In genomic region chr17:73900516-73900915, GRCh38 we compare ENCODE assay signal across 15 cellular contexts.
DNase-seq lines count a peak whose midpoint lies in the region; ATAC-seq and TF ChIP-seq lines count a peak whose summit lies in the region.
"Had no signal": no experiment of that assay in that cellular context is flagged by ENCODE, and none has a peak within 500 bp of the region (broad histone marks: within the 10 kb centered on the region; RNA-seq: fewer than 3 reads in every experiment).

No MANE protein-coding gene starts in this region.

- DNase-seq in WERI-Rb-1 (peak; percentile 3), islet precursor cell (peak; percentile 50), neural progenitor cell (ENCODE audit: low spot score) (peak; percentile 13), erythroblast (lab: John Stamatoyannopoulos, UW) (no peak)
- DNase-seq: COR-L47, DMS153, DMS79 treated with DMSO at 0.1 percent for 48 hours, EL, GOT3 had no signal

- peaks cover 23% of the 10 kb centered on the region for H3F3A ChIP-seq in neural progenitor cell (ENCODE audit: low read depth)

- H3K36me3 ChIP-seq in WERI-Rb-1: no peaks in the 10 kb centered on the region
- H3K36me3 ChIP-seq in neural progenitor cell: no peaks in the 10 kb centered on the region

- no peak for TF ChIP-seq POLR2A in erythroblast (IDR thresholded peaks at IDR 0.05; ENCODE audit: low read length)

- H3K4me1 Mint-ChIP-seq in neural progenitor cell: peaks cover 23% of the 10 kb centered on the region

- no peaks in the 10 kb centered on the region for H3K36me3 Mint-ChIP-seq in neural progenitor cell
- H3K36me3 Mint-ChIP-seq: CD8-positive, alpha-beta T cell had no signal

- H4K20me1 ChIP-seq in neural progenitor cell (ENCODE audit: low read depth): no peaks in the 10 kb centered on the region

- no peak overlapping the region for H3K9ac ChIP-seq in neural progenitor cell

- peaks cover 22% of the 10 kb centered on the region for H3K4me1 ChIP-seq in neural progenitor cell
- H3K4me1 ChIP-seq: A549 had no signal

- H3K27ac Mint-ChIP-seq in neural progenitor cell: no peak overlapping the region
- H3K27ac Mint-ChIP-seq: CD14-positive monocyte; CD8-positive, alpha-beta T cell had no signal

- H3K27me3 ChIP-seq in WERI-Rb-1 (ENCODE audit: insufficient read depth, low read depth, severe bottlenecking) (no peaks in the 10 kb centered on the region), neural progenitor cell (peaks cover 100% of the 10 kb centered on the region)

- H3K4me2 ChIP-seq in neural progenitor cell: no peak overlapping the region
- H3K4me2 ChIP-seq: A549 had no signal

- H3K79me2 ChIP-seq in neural progenitor cell (ENCODE audit: low read depth): no peaks in the 10 kb centered on the region

- H3K27ac ChIP-seq in WERI-Rb-1: no peak overlapping the region
- H3K27ac ChIP-seq in neural progenitor cell: no peak overlapping the region
- H3K27ac ChIP-seq: A549 had no signal

- no peak overlapping the region for H3K4me3 Mint-ChIP-seq in neural progenitor cell
- H3K4me3 Mint-ChIP-seq: CD8-positive, alpha-beta T cell had no signal

- H3K9me3 ChIP-seq in WERI-Rb-1 (ENCODE audit: severe bottlenecking) (no peaks in the 10 kb centered on the region), neural progenitor cell (ENCODE audit: low read depth) (no peaks in the 10 kb centered on the region)
- H3K9me3 ChIP-seq: A549 had no signal

- H3K4me3 ChIP-seq in WERI-Rb-1 (ENCODE audit: low read depth, low read length) (no peak overlapping the region), neural progenitor cell (no peak overlapping the region)
- H3K4me3 ChIP-seq: A549 had no signal

- TF ChIP-seq CTCF in WERI-Rb-1 (IDR thresholded peaks at IDR 0.05; ENCODE audit: low read depth, low read length) (no peak), neural progenitor cell (IDR thresholded peaks at IDR 0.05) (no peak)

- ATAC-seq in HG02763 (IDR thresholded peaks at IDR 0.05; ENCODE audit: unreplicated experiment): no peak
- no peak for ATAC-seq in HG03520 (IDR thresholded peaks at IDR 0.05; ENCODE audit: unreplicated experiment)
- ATAC-seq: CD8-positive, alpha-beta T cell; HCT116 had no signal

- H3K9me3 Mint-ChIP-seq in neural progenitor cell: peaks cover 4% of the 10 kb centered on the region
- H3K9me3 Mint-ChIP-seq: CD8-positive, alpha-beta T cell had no signal

- H2AFZ ChIP-seq in neural progenitor cell (replicated peaks): no peak overlapping the region

- H3K27me3 Mint-ChIP-seq in neural progenitor cell (ENCODE audit: insufficient read depth, low read depth): peaks cover 25% of the 10 kb centered on the region

Comparison
In these comparisons a context has a peak if more than half of its experiments do, and no peak if none do; other contexts are left out.
1. DNase-seq: peak in WERI-Rb-1 (single experiment), islet precursor cell (single experiment) and neural progenitor cell (single experiment); none in erythroblast (0 of 2).